In the genomic region with DNA sequence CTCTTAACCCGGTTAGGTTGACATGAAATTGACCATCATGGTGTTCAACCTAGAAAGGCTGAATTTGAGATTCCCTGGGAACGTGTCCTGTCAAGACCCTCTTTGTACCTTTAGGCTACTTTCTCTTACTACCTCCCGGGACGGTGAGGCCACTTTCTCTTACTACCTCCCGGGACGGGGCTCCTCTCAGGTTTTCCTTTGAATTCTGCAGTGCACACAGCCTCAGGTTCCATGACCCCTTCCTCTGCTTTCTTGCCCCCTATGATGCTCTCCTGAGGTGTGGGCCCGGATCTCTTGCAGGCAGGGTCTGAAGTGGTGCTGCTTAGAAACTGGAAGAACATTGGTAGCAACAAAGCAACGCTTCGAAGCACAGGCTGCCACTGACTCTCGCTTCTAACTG, we compare ENCODE assay signal across 19 cellular contexts.
"Had no signal": no experiment of that assay in that cellular context is flagged by ENCODE, and none has a peak within 500 bp of the region (broad histone marks: within the 10 kb centered on the region; RNA-seq: fewer than 3 reads in every experiment).

No MANE protein-coding gene starts in this region.

- H3K9me3 ChIP-seq: ascending aorta, esophagus squamous epithelium, mucosa of descending colon, pancreas, thyroid gland had no signal

- H3K36me3 ChIP-seq: ascending aorta, esophagus squamous epithelium, pancreas, thyroid gland had no signal

- H3K27ac Mint-ChIP-seq: activated CD4-positive, alpha-beta T cell treated with anti-CD3 and anti-CD28 coated beads, Interleukin-2, amount 10 ng/mL, durations not matched to agents 7 days and 5 days; activated T-helper 2 cell treated with anti-CD3 and anti-CD28 coated beads, Interferon-gamma antibody, Interleukin-2, Interleukin-4, amounts not matched to agents 10 μg/mL and 5 μg/mL and 100 μg/mL, durations not matched to agents 14 hours and 24 hours and 36 hours had no signal

- H3K4me3 Mint-ChIP-seq: activated CD4-positive, alpha-beta T cell treated with anti-CD3 and anti-CD28 coated beads, Interleukin-2, amount 10 ng/mL, durations not matched to agents 7 days and 5 days; immature natural killer cell; memory B cell; naive thymus-derived CD4-positive, alpha-beta T cell had no signal

- H3K9me3 Mint-ChIP-seq: activated CD4-positive, alpha-beta T cell treated with anti-CD3 and anti-CD28 coated beads, Interleukin-2, amount 10 ng/mL, durations not matched to agents 7 days and 5 days; activated T-helper 2 cell treated with anti-CD3 and anti-CD28 coated beads, Interferon-gamma antibody, Interleukin-2, Interleukin-4, amounts not matched to agents 10 μg/mL and 5 μg/mL and 100 μg/mL, durations not matched to agents 14 hours and 24 hours and 36 hours; immature natural killer cell; memory B cell; naive thymus-derived CD4-positive, alpha-beta T cell had no signal

- FAIRE-seq: pancreas, urothelium cell line had no signal

- H3K27me3 ChIP-seq: ascending aorta, esophagus squamous epithelium, pancreas, thyroid gland had no signal

- H3K27ac ChIP-seq: ascending aorta, esophagus squamous epithelium, pancreas, thyroid gland had no signal

- DNase-seq: activated CD4-positive, alpha-beta T cell treated with anti-CD3 and anti-CD28 coated beads, Interleukin-2, amount 10 ng/mL, durations not matched to agents 7 days and 5 days; activated naive CD4-positive, alpha-beta T cell treated with anti-CD3 and anti-CD28 coated beads, Interleukin-2, amount 50 U/mL, for 16 hours; effector memory CD4-positive, alpha-beta T cell; esophagus squamous epithelium; immature natural killer cell; mucosa of descending colon; naive thymus-derived CD4-positive, alpha-beta T cell; pancreas; stimulated activated CD4-positive, alpha-beta T cell treated with anti-CD3 and anti-CD28 coated beads, Interleukin-4, amount 100 ng/mL, for 1 hour; T-helper 1 cell; T-helper 9 cell; thyroid gland had no signal

- ATAC-seq: mucosa of descending colon; naive thymus-derived CD4-positive, alpha-beta T cell; pancreas; sciatic nerve; SK-N-SH treated with all-trans-retinoic acid at 6 μM for 48 hours had no signal

- H3K4me3 ChIP-seq: ascending aorta, esophagus squamous epithelium, mucosa of descending colon, pancreas, smooth muscle cell, thyroid gland had no signal

- H3K27me3 Mint-ChIP-seq: activated CD4-positive, alpha-beta T cell treated with anti-CD3 and anti-CD28 coated beads, Interleukin-2, amount 10 ng/mL, durations not matched to agents 7 days and 5 days; memory B cell; naive thymus-derived CD4-positive, alpha-beta T cell had no signal
